Comparison of ENCODE assay signal across 8 cellular contexts in the genomic region with DNA sequence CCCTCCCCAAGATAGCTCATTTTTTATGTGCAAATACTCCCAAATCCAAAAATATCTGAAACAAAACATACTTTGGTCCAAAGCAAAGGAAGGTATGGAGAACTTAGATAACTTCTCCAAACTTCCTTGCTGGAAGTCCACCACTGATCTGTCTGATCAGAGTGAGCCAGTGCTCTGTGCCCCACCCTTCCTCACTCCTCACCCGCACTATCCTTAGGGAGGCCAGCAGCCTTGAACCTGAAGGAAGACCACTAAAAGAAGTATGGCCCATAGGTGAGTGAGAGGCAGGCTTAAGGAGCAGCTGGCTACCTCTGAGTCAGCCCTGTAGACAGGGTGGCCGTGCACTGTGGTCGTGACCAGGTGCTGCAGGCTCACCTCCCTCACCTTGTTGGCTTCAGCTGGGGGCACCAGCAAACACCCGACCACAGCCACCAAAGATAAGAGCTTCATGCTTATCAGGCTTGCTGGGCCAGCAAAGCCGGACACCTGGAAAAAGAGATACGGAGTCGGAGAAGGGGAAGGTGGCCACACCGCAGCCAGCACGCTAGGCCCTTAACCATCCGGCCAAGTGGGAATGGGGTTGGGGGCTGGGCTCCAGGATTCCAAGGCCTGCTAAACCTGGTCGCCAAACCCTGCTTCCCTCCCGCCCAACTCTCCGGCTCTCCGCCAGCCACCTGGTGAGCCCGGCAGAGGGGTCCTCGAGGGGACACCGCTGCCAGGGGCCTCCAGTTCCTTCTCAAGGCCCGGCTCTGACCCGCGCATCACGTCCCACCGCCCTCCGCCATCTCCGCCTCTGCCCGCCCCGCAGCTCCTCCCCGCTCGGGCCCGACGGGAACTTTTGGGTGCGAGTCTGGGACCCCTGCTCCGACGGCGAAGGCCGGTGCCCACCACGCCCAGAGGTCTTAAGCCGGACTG. TPM values are rescaled to one million over a fixed set of nuclear protein-coding genes. Genes with fewer than 3 reads are reported as not detected.
A peak's percentile ranks its signal among the peaks of the same experiment; 100 is the strongest.
DNase-seq lines count a peak whose midpoint lies in the region; ATAC-seq and TF ChIP-seq lines count a peak whose summit lies in the region.

No MANE protein-coding gene starts in this region.

- no peaks in the 10 kb centered on the region for H3F3A ChIP-seq in Loucy (ENCODE audit: low read depth)

- TF ChIP-seq CTCF in HEK293 (tag by site-specific recombination; IDR thresholded peaks at IDR 0.05): no peak
- no peak for TF ChIP-seq CTCF in Loucy (conservative IDR thresholded peaks at IDR 0.05; ENCODE audit: low read length)

- H3K27ac Mint-ChIP-seq in activated T-helper 17 cell treated with anti-CD3 and anti-CD28 coated beads, Interleukin-2, amount 50 U/mL, for 72 hours: peak overlapping the region; percentile 92
- H3K27ac Mint-ChIP-seq in stimulated activated memory B cell treated with anti-CD40 and anti-IgM and Interleukin-4, amounts not matched to agents 10 μg/mL and 1 μg/mL and 100 μg/mL, for 72 hours: peak overlapping the region; percentile 80

- no peaks in the 10 kb centered on the region for H3K9me2 ChIP-seq in Loucy (replicated peaks; ENCODE audit: low read depth, low read length)

- CTCF ChIA-PET in HEK293 (lab: Yijun Ruan, JAX): interaction anchor here (0.7 to 1.9 kb wide), 6 partner anchors 21 to 208 kb away, joined by 3 to 10 read pairs (median 4); no protein-coding TSS in a partner anchor

- H3K4me1 ChIP-seq in HEK293 (ENCODE audit: control insufficient read depth, insufficient read depth, low read length) (no peaks in the 10 kb centered on the region; the same call in 1 of the 2 replicates), Loucy (ENCODE audit: insufficient read depth, low read length, poor library complexity, severe bottlenecking) (peaks cover 18% of the 10 kb centered on the region), iPS-18a (ENCODE audit: control insufficient read depth, low read depth, low read length) (peaks cover 6% of the 10 kb centered on the region)

- H3K27ac ChIP-seq in HEK293 (ENCODE audit: extremely low read depth, low read depth, low read length) (peak overlapping the region; percentile 55; the same call in 1 of the 2 replicates), iPS-18a (ENCODE audit: low read length) (peak overlapping the region; percentile 0)

- POLR2A ChIA-PET in HEK293 (lab: Yijun Ruan, JAX): interaction anchor here (0.8 to 2.3 kb wide), 4 partner anchors 11 to 17 kb away, joined by 3 to 21 read pairs (median 4); no protein-coding TSS in a partner anchor

- peak overlapping the region; percentile 88 for H2AFZ ChIP-seq in Loucy (ENCODE audit: low read length)

- no peaks in the 10 kb centered on the region for H3K4me1 Mint-ChIP-seq in activated T-helper 17 cell treated with anti-CD3 and anti-CD28 coated beads, Interleukin-2, amount 50 U/mL, for 72 hours
- peaks cover 13% of the 10 kb centered on the region for H3K4me1 Mint-ChIP-seq in stimulated activated memory B cell treated with anti-CD40 and anti-IgM and Interleukin-4, amounts not matched to agents 10 μg/mL and 1 μg/mL and 100 μg/mL, for 72 hours

- peak overlapping the region; percentile 78 for H3K4me3 ChIP-seq in HEK293 (ENCODE audit: low read depth, low read length)
- peak overlapping the region; percentile 77 for H3K4me3 ChIP-seq in Loucy (ENCODE audit: low read length, poor library complexity, severe bottlenecking)
- H3K4me3 ChIP-seq in iPS-18a (ENCODE audit: low read length): peak overlapping the region; percentile 66

- peak overlapping the region; percentile 90 for H3K4me3 Mint-ChIP-seq in activated T-helper 17 cell treated with anti-CD3 and anti-CD28 coated beads, Interleukin-2, amount 50 U/mL, for 72 hours
- H3K4me3 Mint-ChIP-seq in stimulated activated memory B cell treated with anti-CD40 and anti-IgM and Interleukin-4, amounts not matched to agents 10 μg/mL and 1 μg/mL and 100 μg/mL, for 72 hours: peak overlapping the region; percentile 81

- peaks cover 19% of the 10 kb centered on the region for H3K27me3 Mint-ChIP-seq in activated T-helper 17 cell treated with anti-CD3 and anti-CD28 coated beads, Interleukin-2, amount 50 U/mL, for 72 hours
- H3K27me3 Mint-ChIP-seq in stimulated activated memory B cell treated with anti-CD40 and anti-IgM and Interleukin-4, amounts not matched to agents 10 μg/mL and 1 μg/mL and 100 μg/mL, for 72 hours: peaks cover 29% of the 10 kb centered on the region

- H3K36me3 ChIP-seq in HEK293 (ENCODE audit: control insufficient read depth in 2 of 2, insufficient read depth in 1 of 2, low read length in 2 of 2) (peaks cover 14 to 44% of the 10 kb centered on the region in 2 experiments; a peak in 2 of 3 replicates), Loucy (ENCODE audit: insufficient read depth, low read length) (peaks cover 6% of the 10 kb centered on the region; the same call in 1 of the 2 replicates), iPS-18a (ENCODE audit: control insufficient read depth, low read depth, low read length) (peaks cover 40% of the 10 kb centered on the region)

- H3K9me3 ChIP-seq in HEK293 (ENCODE audit: control insufficient read depth, insufficient read depth, low read depth, low read length) (no peaks in the 10 kb centered on the region), Loucy (ENCODE audit: insufficient read depth, low read depth, low read length) (no peaks in the 10 kb centered on the region), iPS-18a (ENCODE audit: control insufficient read depth, low read depth, low read length) (no peaks in the 10 kb centered on the region)

- H3K36me3 Mint-ChIP-seq in activated T-helper 17 cell treated with anti-CD3 and anti-CD28 coated beads, Interleukin-2, amount 50 U/mL, for 72 hours (ENCODE audit: low read depth): peaks cover 35% of the 10 kb centered on the region
- H3K36me3 Mint-ChIP-seq in stimulated activated memory B cell treated with anti-CD40 and anti-IgM and Interleukin-4, amounts not matched to agents 10 μg/mL and 1 μg/mL and 100 μg/mL, for 72 hours: peaks cover 13% of the 10 kb centered on the region

- no peaks in the 10 kb centered on the region for H4K20me1 ChIP-seq in Loucy (ENCODE audit: insufficient read depth, low read length, poor library complexity, severe bottlenecking)

- peak; percentile 84 for ATAC-seq in activated T-helper 17 cell treated with anti-CD3 and anti-CD28 coated beads, Interleukin-2, amount 50 U/mL, for 72 hours (replicated peaks)
- ATAC-seq in stimulated activated memory B cell treated with anti-CD40 and anti-IgM and Interleukin-4, amounts not matched to agents 10 μg/mL and 1 μg/mL and 100 μg/mL, for 72 hours: peak; percentile 89

- H3K79me2 ChIP-seq in Loucy (ENCODE audit: insufficient read depth, low read length): peaks cover 11% of the 10 kb centered on the region

- peak; percentile 4 to 8 for DNase-seq in stimulated activated CD4-positive, alpha-beta T cell treated with anti-CD3 and anti-CD28 coated beads, Interleukin-2, amount 100 ng/mL, for 48 hours
- no peak for DNase-seq in stimulated activated CD4-positive, alpha-beta T cell treated with anti-CD3 and anti-CD28 coated beads, Interleukin-2, amount 100 ng/mL, for 24 hours
- DNase-seq in middle frontal gyrus (ENCODE audit: extremely low spot score, low spot score): no peak

- H3K9ac ChIP-seq in Loucy (ENCODE audit: low read depth, low read length, poor library complexity, severe bottlenecking) (peak overlapping the region; percentile 75), iPS-18a (ENCODE audit: low read length) (peak overlapping the region; percentile 70)

- H3K4me2 ChIP-seq in Loucy (ENCODE audit: low read depth, low read length, poor library complexity, severe bottlenecking): peak overlapping the region; percentile 97

- H3K27me3 ChIP-seq in Loucy (ENCODE audit: insufficient read depth, low read length, poor library complexity, severe bottlenecking): no peaks in the 10 kb centered on the region
- no peaks in the 10 kb centered on the region for H3K27me3 ChIP-seq in iPS-18a (ENCODE audit: control insufficient read depth, insufficient read depth, low read length)

- H3K9me3 Mint-ChIP-seq in activated T-helper 17 cell treated with anti-CD3 and anti-CD28 coated beads, Interleukin-2, amount 50 U/mL, for 72 hours: no peaks in the 10 kb centered on the region
- H3K9me3 Mint-ChIP-seq in stimulated activated memory B cell treated with anti-CD40 and anti-IgM and Interleukin-4, amounts not matched to agents 10 μg/mL and 1 μg/mL and 100 μg/mL, for 72 hours: no peaks in the 10 kb centered on the region

TF ChIP-seq in HEK293, 187 proteins besides CTCF, POLR2A, EP300 and RAD21 (continues in another document):
- TF ChIP-seq YY1 (tag by site-specific recombination; IDR thresholded peaks at IDR 0.05) (peak; percentile 64; the same call in 1 of the 2 replicates), ZBTB7A (tag by site-specific recombination; IDR thresholded peaks at IDR 0.05; ENCODE audit: low read depth) (no peak), ZNF843 (tag by site-specific recombination; IDR thresholded peaks at IDR 0.05) (no peak), ZNF48 (tag by site-specific recombination; IDR thresholded peaks at IDR 0.05) (no peak), ZNF624 (tag by site-specific recombination; IDR thresholded peaks at IDR 0.05) (no peak), ZBTB48 (tag by site-specific recombination; IDR thresholded peaks at IDR 0.05) (no peak), ZBTB20 (tag by site-specific recombination; IDR thresholded peaks at IDR 0.05) (no peak; the same call in 1 of the 2 replicates)
- TF ChIP-seq, protein P1, sequence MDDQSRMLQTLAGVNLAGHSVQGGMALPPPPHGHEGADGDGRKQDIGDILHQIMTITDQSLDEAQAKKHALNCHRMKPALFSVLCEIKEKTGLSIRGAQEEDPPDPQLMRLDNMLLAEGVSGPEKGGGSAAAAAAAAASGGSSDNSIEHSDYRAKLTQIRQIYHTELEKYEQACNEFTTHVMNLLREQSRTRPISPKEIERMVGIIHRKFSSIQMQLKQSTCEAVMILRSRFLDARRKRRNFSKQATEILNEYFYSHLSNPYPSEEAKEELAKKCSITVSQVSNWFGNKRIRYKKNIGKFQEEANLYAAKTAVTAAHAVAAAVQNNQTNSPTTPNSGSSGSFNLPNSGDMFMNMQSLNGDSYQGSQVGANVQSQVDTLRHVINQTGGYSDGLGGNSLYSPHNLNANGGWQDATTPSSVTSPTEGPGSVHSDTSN (CRISPR knock-in tag; IDR thresholded peaks at IDR 0.05): 0 out of 2 replicates have a peak, but pooled peaks have one; percentile 24

RNA-seq across cellular contexts. Expression of a gene that starts 0.5 kb away (rescaled TPM):
- total RNA-seq in activated T-helper 17 cell treated with anti-CD3 and anti-CD28 coated beads, Interleukin-2, amount 50 U/mL, for 72 hours: 10 to 100 TPM; 19.5 to 25.7 TPM

RNA-seq across cellular contexts. Expression of a gene that starts 26.7 kb away (rescaled TPM):
- under 1 TPM in 1 of 2 donors, not detected in 1; 0.19 TPM for total RNA-seq in activated T-helper 17 cell treated with anti-CD3 and anti-CD28 coated beads, Interleukin-2, amount 50 U/mL, for 72 hours

RNA-seq across cellular contexts. Expression of a gene that starts 36.9 kb away (rescaled TPM):
- under 1 TPM in 1 of 2 donors, not detected in 1; 0.21 TPM for total RNA-seq in activated T-helper 17 cell treated with anti-CD3 and anti-CD28 coated beads, Interleukin-2, amount 50 U/mL, for 72 hours

RNA-seq across cellular contexts. Expression of a gene that starts 41.5 kb away (rescaled TPM):
- not detected for total RNA-seq in activated T-helper 17 cell treated with anti-CD3 and anti-CD28 coated beads, Interleukin-2, amount 50 U/mL, for 72 hours

Comparison
In these comparisons a context has a peak if more than half of its experiments do, and no peak if none do; other contexts are left out.
1. DNase-seq: peak in stimulated activated CD4-positive, alpha-beta T cell treated with anti-CD3 and anti-CD28 coated beads, Interleukin-2, amount 100 ng/mL, for 48 hours (2 of 2); none in stimulated activated CD4-positive, alpha-beta T cell treated with anti-CD3 and anti-CD28 coated beads, Interleukin-2, amount 100 ng/mL, for 24 hours (0 of 2) and middle frontal gyrus (single experiment).
2. Peak in every context shown above with its lines, with median percentiles within 50 percentile points of each other: H3K4me3 ChIP-seq.